In genomic region chr5:40757400-40757799, GRCh38 we compare ENCODE assay signal across 26 cellular contexts.
"Had no signal": no experiment of that assay in that cellular context is flagged by ENCODE, and none has a peak within 500 bp of the region (broad histone marks: within the 10 kb centered on the region; RNA-seq: fewer than 3 reads in every experiment).

No MANE protein-coding gene starts in this region.

- DNase-seq: activated CD4-positive, CD25-positive, alpha-beta regulatory T cell treated with anti-CD3 and anti-CD28 coated beads, Interleukin-2, amount 50 U/mL, for 72 hours; activated CD8-positive, alpha-beta memory T cell treated with anti-CD3 and anti-CD28 coated beads, Interleukin-2, amount 50 U/mL, for 4 hours; activated gamma-delta T cell; activated naive CD4-positive, alpha-beta T cell treated with anti-CD3 and anti-CD28 coated beads, Interleukin-2, amount 10 ng/mL, durations not matched to agents 7 days and 5 days; activated naive CD8-positive, alpha-beta T cell treated with anti-CD3 and anti-CD28 coated beads, Interleukin-2, amount 10 ng/mL, durations not matched to agents 7 days and 5 days; activated T-cell treated with anti-CD3 and anti-CD28 coated beads, Interleukin-2, amount 50 U/mL, for 1 hour; caudate nucleus; cortex of kidney; effector memory CD8-positive, alpha-beta T cell; hippocampal formation; left cardiac atrium; mucosa of descending colon; nucleus accumbens; spleen; stimulated activated naive CD8-positive, alpha-beta T cell treated with anti-CD3 and anti-CD28 coated beads, Interleukin-15, Interleukin-2, amounts not matched to agents 100 U/mL and 50 U/mL, for 24 hours; SW 1271; T-helper 2 cell; thyroid gland; upper lobe of right lung had no signal

- ATAC-seq: effector memory CD8-positive, alpha-beta T cell; gastroesophageal sphincter; left cardiac atrium; left ventricle myocardium superior; mucosa of descending colon; natural killer cell treated with Interleukin-12 subunit alpha and Interleukin-12 subunit beta and Interleukin-15 and Interleukin-18, amount 100 ng/mL, for 72 hours; stimulated activated naive CD8-positive, alpha-beta T cell treated with anti-CD3 and anti-CD28 coated beads, Interleukin-15, Interleukin-2, amounts not matched to agents 100 U/mL and 50 U/mL, for 24 hours; upper lobe of right lung had no signal

- H3K4me3 Mint-ChIP-seq: activated naive CD4-positive, alpha-beta T cell treated with anti-CD3 and anti-CD28 coated beads, Interleukin-2, amount 10 ng/mL, durations not matched to agents 7 days and 5 days; activated naive CD8-positive, alpha-beta T cell treated with anti-CD3 and anti-CD28 coated beads, Interleukin-2, amount 10 ng/mL, durations not matched to agents 7 days and 5 days; activated T-helper 1 cell treated with anti-CD3 and anti-CD28 coated beads, Interleukin-12 subunit alpha, Interleukin-12 subunit beta, Interleukin-2, Interleukin-4 antibody, amounts not matched to agents 30 ng/mL and 10 ng/mL and 1 ng/mL, durations not matched to agents 14 hours and 24 hours and 36 hours; effector memory CD8-positive, alpha-beta T cell; natural killer cell treated with Interleukin-12 subunit alpha and Interleukin-12 subunit beta and Interleukin-15 and Interleukin-18, amount 100 ng/mL, for 72 hours had no signal

- H3K27ac Mint-ChIP-seq: activated naive CD4-positive, alpha-beta T cell treated with anti-CD3 and anti-CD28 coated beads, Interleukin-2, amount 10 ng/mL, durations not matched to agents 7 days and 5 days; activated naive CD8-positive, alpha-beta T cell treated with anti-CD3 and anti-CD28 coated beads, Interleukin-2, amount 10 ng/mL, durations not matched to agents 7 days and 5 days; activated T-helper 1 cell treated with anti-CD3 and anti-CD28 coated beads, Interleukin-12 subunit alpha, Interleukin-12 subunit beta, Interleukin-2, Interleukin-4 antibody, amounts not matched to agents 30 ng/mL and 10 ng/mL and 1 ng/mL, durations not matched to agents 14 hours and 24 hours and 36 hours; effector memory CD8-positive, alpha-beta T cell; natural killer cell treated with Interleukin-12 subunit alpha and Interleukin-12 subunit beta and Interleukin-15 and Interleukin-18, amount 100 ng/mL, for 72 hours had no signal

- H3K27me3 ChIP-seq: ascending aorta, gastroesophageal sphincter, right atrium auricular region, spleen, thyroid gland, upper lobe of right lung had no signal

- H3K27ac ChIP-seq: ascending aorta, gastroesophageal sphincter, parathyroid adenoma, right atrium auricular region, thyroid gland, upper lobe of right lung had no signal

- H3K27me3 Mint-ChIP-seq: activated naive CD4-positive, alpha-beta T cell treated with anti-CD3 and anti-CD28 coated beads, Interleukin-2, amount 10 ng/mL, durations not matched to agents 7 days and 5 days; activated naive CD8-positive, alpha-beta T cell treated with anti-CD3 and anti-CD28 coated beads, Interleukin-2, amount 10 ng/mL, durations not matched to agents 7 days and 5 days; effector memory CD8-positive, alpha-beta T cell; natural killer cell treated with Interleukin-12 subunit alpha and Interleukin-12 subunit beta and Interleukin-15 and Interleukin-18, amount 100 ng/mL, for 72 hours had no signal

- H3K9me3 Mint-ChIP-seq: activated naive CD4-positive, alpha-beta T cell treated with anti-CD3 and anti-CD28 coated beads, Interleukin-2, amount 10 ng/mL, durations not matched to agents 7 days and 5 days; activated naive CD8-positive, alpha-beta T cell treated with anti-CD3 and anti-CD28 coated beads, Interleukin-2, amount 10 ng/mL, durations not matched to agents 7 days and 5 days; activated T-helper 1 cell treated with anti-CD3 and anti-CD28 coated beads, Interleukin-12 subunit alpha, Interleukin-12 subunit beta, Interleukin-2, Interleukin-4 antibody, amounts not matched to agents 30 ng/mL and 10 ng/mL and 1 ng/mL, durations not matched to agents 14 hours and 24 hours and 36 hours; effector memory CD8-positive, alpha-beta T cell; natural killer cell treated with Interleukin-12 subunit alpha and Interleukin-12 subunit beta and Interleukin-15 and Interleukin-18, amount 100 ng/mL, for 72 hours had no signal

- H3K9me3 ChIP-seq: ascending aorta, gastroesophageal sphincter, mucosa of descending colon, right atrium auricular region, spleen, thyroid gland, upper lobe of right lung had no signal

- H3K4me1 Mint-ChIP-seq: activated naive CD4-positive, alpha-beta T cell treated with anti-CD3 and anti-CD28 coated beads, Interleukin-2, amount 10 ng/mL, durations not matched to agents 7 days and 5 days had no signal
